1 cellular context compared by ENCODE assay signal in the genomic region with DNA sequence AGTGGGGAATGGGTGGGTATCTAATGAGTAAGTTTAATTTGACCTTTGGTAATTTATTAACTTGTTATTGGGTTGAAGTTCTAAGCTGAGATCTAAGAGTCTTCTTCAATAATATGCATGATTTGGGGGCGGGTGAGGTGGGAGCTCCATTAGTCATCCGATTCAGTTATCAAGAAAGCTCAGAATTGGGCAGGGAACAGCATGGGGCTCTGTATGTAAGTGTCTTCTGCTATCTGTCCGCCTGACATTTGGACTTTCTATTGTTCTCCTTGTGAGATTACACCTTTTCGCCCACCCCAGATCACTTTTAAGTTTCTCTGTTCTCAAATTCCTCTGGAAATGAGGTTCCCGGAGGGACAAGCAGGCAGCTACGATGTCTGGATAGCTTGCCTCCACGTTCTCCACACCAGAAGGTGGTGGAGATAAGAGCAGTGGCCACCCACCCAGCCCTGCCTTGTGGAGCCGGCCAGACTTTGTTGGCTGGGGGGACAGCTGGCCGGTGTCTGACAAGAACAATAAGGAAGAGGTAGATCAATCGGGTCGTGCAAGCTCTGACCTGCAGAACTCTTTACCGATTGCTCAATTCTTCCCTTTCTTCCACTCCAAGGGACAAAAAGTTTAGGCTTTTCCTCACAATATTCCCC.
TF ChIP-seq lines count a peak whose summit lies in the region.

No MANE protein-coding gene starts in this region.

TF ChIP-seq in K562, 482 proteins besides CTCF, POLR2A, EP300 and RAD21 (continued from another document and continues in another):
- TF ChIP-seq DEAF1 (CRISPR knock-in tag; IDR thresholded peaks at IDR 0.05) (no peak), PURB (CRISPR knock-in tag; IDR thresholded peaks at IDR 0.05; ENCODE audit: low read depth) (no peak), CAMTA2 (CRISPR knock-in tag; conservative IDR thresholded peaks at IDR 0.05) (no peak), UBTF (IDR thresholded peaks at IDR 0.05; ENCODE audit: borderline replicate concordance in 1 of 2, low read depth in 2 of 2, low read length in 2 of 2) (peak; percentile 95 to 99; a peak in 3 of 4 replicates), IFI16 (CRISPR knock-in tag; IDR thresholded peaks at IDR 0.05) (no peak), EWSR1 (IDR thresholded peaks at IDR 0.05; ENCODE audit: borderline replicate concordance, low read depth, partially characterized antibody) (no peak), ZNF23 (CRISPR knock-in tag; IDR thresholded peaks at IDR 0.05) (no peak), CREB3 (tag; conservative IDR thresholded peaks at IDR 0.05; ENCODE audit: low read depth) (no peak), TCFL5 (CRISPR knock-in tag; conservative IDR thresholded peaks at IDR 0.05) (no peak), ZNF384 (IDR thresholded peaks at IDR 0.05; ENCODE audit: low read depth, low read length) (no peak), CHD7 (IDR thresholded peaks at IDR 0.05; ENCODE audit: low read depth, low read length) (no peak), DPF2 (IDR thresholded peaks at IDR 0.05) (peak; percentile 96), E2F5 (CRISPR knock-in tag; IDR thresholded peaks at IDR 0.05) (no peak), BRF1 (IDR thresholded peaks at IDR 0.05; ENCODE audit: borderline replicate concordance, extremely low read depth, insufficient read length) (no peak), ZBED1 (IDR thresholded peaks at IDR 0.05) (no peak)
- TF ChIP-seq, protein P1, sequence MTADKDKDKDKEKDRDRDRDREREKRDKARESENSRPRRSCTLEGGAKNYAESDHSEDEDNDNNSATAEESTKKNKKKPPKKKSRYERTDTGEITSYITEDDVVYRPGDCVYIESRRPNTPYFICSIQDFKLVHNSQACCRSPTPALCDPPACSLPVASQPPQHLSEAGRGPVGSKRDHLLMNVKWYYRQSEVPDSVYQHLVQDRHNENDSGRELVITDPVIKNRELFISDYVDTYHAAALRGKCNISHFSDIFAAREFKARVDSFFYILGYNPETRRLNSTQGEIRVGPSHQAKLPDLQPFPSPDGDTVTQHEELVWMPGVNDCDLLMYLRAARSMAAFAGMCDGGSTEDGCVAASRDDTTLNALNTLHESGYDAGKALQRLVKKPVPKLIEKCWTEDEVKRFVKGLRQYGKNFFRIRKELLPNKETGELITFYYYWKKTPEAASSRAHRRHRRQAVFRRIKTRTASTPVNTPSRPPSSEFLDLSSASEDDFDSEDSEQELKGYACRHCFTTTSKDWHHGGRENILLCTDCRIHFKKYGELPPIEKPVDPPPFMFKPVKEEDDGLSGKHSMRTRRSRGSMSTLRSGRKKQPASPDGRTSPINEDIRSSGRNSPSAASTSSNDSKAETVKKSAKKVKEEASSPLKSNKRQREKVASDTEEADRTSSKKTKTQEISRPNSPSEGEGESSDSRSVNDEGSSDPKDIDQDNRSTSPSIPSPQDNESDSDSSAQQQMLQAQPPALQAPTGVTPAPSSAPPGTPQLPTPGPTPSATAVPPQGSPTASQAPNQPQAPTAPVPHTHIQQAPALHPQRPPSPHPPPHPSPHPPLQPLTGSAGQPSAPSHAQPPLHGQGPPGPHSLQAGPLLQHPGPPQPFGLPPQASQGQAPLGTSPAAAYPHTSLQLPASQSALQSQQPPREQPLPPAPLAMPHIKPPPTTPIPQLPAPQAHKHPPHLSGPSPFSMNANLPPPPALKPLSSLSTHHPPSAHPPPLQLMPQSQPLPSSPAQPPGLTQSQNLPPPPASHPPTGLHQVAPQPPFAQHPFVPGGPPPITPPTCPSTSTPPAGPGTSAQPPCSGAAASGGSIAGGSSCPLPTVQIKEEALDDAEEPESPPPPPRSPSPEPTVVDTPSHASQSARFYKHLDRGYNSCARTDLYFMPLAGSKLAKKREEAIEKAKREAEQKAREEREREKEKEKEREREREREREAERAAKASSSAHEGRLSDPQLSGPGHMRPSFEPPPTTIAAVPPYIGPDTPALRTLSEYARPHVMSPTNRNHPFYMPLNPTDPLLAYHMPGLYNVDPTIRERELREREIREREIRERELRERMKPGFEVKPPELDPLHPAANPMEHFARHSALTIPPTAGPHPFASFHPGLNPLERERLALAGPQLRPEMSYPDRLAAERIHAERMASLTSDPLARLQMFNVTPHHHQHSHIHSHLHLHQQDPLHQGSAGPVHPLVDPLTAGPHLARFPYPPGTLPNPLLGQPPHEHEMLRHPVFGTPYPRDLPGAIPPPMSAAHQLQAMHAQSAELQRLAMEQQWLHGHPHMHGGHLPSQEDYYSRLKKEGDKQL (CRISPR knock-in tag; IDR thresholded peaks at IDR 0.05; ENCODE audit: borderline replicate concordance) = no peak
- TF ChIP-seq, protein P2, sequence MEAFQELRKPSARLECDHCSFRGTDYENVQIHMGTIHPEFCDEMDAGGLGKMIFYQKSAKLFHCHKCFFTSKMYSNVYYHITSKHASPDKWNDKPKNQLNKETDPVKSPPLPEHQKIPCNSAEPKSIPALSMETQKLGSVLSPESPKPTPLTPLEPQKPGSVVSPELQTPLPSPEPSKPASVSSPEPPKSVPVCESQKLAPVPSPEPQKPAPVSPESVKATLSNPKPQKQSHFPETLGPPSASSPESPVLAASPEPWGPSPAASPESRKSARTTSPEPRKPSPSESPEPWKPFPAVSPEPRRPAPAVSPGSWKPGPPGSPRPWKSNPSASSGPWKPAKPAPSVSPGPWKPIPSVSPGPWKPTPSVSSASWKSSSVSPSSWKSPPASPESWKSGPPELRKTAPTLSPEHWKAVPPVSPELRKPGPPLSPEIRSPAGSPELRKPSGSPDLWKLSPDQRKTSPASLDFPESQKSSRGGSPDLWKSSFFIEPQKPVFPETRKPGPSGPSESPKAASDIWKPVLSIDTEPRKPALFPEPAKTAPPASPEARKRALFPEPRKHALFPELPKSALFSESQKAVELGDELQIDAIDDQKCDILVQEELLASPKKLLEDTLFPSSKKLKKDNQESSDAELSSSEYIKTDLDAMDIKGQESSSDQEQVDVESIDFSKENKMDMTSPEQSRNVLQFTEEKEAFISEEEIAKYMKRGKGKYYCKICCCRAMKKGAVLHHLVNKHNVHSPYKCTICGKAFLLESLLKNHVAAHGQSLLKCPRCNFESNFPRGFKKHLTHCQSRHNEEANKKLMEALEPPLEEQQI (IDR thresholded peaks at IDR 0.05) = peak; percentile 68; the same call in 1 of the 2 replicates
- TF ChIP-seq, protein P3, sequence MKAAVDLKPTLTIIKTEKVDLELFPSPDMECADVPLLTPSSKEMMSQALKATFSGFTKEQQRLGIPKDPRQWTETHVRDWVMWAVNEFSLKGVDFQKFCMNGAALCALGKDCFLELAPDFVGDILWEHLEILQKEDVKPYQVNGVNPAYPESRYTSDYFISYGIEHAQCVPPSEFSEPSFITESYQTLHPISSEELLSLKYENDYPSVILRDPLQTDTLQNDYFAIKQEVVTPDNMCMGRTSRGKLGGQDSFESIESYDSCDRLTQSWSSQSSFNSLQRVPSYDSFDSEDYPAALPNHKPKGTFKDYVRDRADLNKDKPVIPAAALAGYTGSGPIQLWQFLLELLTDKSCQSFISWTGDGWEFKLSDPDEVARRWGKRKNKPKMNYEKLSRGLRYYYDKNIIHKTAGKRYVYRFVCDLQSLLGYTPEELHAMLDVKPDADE (conservative IDR thresholded peaks at IDR 0.05; ENCODE audit: control insufficient read depth, low read depth, low read length) = peak; percentile 69; the same call in 1 of the 2 replicates
